In genomic region chr10:119518936-119519335, GRCh38 we compare ENCODE assay signal across 15 cellular contexts. TPM values are rescaled to one million over a fixed set of nuclear protein-coding genes. Genes with fewer than 3 reads are reported as not detected.
A peak's percentile ranks its signal among the peaks of the same experiment; 100 is the strongest.
DNase-seq lines count a peak whose midpoint lies in the region; ATAC-seq lines count a peak whose summit lies in the region.
"Had no signal": no experiment of that assay in that cellular context is flagged by ENCODE, and none has a peak within 500 bp of the region (broad histone marks: within the 10 kb centered on the region; RNA-seq: fewer than 3 reads in every experiment).

No MANE protein-coding gene starts in this region.

- H3K4me3 Mint-ChIP-seq in activated naive CD4-positive, alpha-beta T cell treated with anti-CD3 and anti-CD28 coated beads for 36 hours = no peak overlapping the region
- H3K4me3 Mint-ChIP-seq in T-cell = peak overlapping the region; percentile 46 to 77 (median 57)
- H3K4me3 Mint-ChIP-seq in dendritic cell treated with granulocyte-macrophage colony-stimulating factor and Interleukin-4, amounts not matched to agents 40 ng/mL and 50 ng/mL, for 4 days = no peak overlapping the region
- peak overlapping the region; percentile 37 for H3K4me3 Mint-ChIP-seq in stimulated activated effector memory CD8-positive, alpha-beta T cell treated with anti-CD3 and anti-CD28 coated beads, Interleukin-12 subunit alpha, Interleukin-12 subunit beta, amount 100 ng/mL, for 72 hours
- H3K4me3 Mint-ChIP-seq: type B pancreatic cell had no signal

- peak overlapping the region; percentile 90 for H3K27ac Mint-ChIP-seq in activated naive CD4-positive, alpha-beta T cell treated with anti-CD3 and anti-CD28 coated beads for 36 hours
- peak overlapping the region; percentile 95 to 97 for H3K27ac Mint-ChIP-seq in T-cell
- H3K27ac Mint-ChIP-seq in dendritic cell treated with granulocyte-macrophage colony-stimulating factor and Interleukin-4, amounts not matched to agents 40 ng/mL and 50 ng/mL, for 4 days = peak overlapping the region; percentile 77
- peak overlapping the region; percentile 62 for H3K27ac Mint-ChIP-seq in stimulated activated effector memory CD8-positive, alpha-beta T cell treated with anti-CD3 and anti-CD28 coated beads, Interleukin-12 subunit alpha, Interleukin-12 subunit beta, amount 100 ng/mL, for 72 hours
- H3K27ac Mint-ChIP-seq: type B pancreatic cell had no signal

- POLR2A ChIA-PET in T-cell (lab: Charles Lee) = interaction anchor here in 1 of 2 donors (1.5 to 1.8 kb wide), 2 partner anchors 8 to 19 kb away, joined by 6 read pairs; no protein-coding TSS in a partner anchor

- CTCF ChIA-PET in activated naive CD4-positive, alpha-beta T cell treated with anti-CD3 and anti-CD28 coated beads for 36 hours (lab: Charles Lee) = interaction anchor here (0.6 to 2.8 kb wide), 5 partner anchors 11 to 162 kb away, joined by 3 to 18 read pairs (median 5); no protein-coding TSS in a partner anchor
- CTCF ChIA-PET in T-cell (lab: Charles Lee) = interaction anchor here in 1 of 2 donors (0.6 to 3.3 kb wide), 3 partner anchors 24 to 147 kb away, joined by 3 to 12 read pairs (median 5); partner anchors contain the start of gene RGS10

- in situ Hi-C loops in KBM-7 (cut with MboI; ENCODE audit: low pct_unique_long_range_greater_than_20kb, low sequenced_read_pairs) = no loop called here

- no peaks in the 10 kb centered on the region for H3K9me3 Mint-ChIP-seq in activated naive CD4-positive, alpha-beta T cell treated with anti-CD3 and anti-CD28 coated beads for 36 hours
- no peaks in the 10 kb centered on the region for H3K9me3 Mint-ChIP-seq in T-cell
- no peaks in the 10 kb centered on the region for H3K9me3 Mint-ChIP-seq in dendritic cell treated with granulocyte-macrophage colony-stimulating factor and Interleukin-4, amounts not matched to agents 40 ng/mL and 50 ng/mL, for 4 days
- no peaks in the 10 kb centered on the region for H3K9me3 Mint-ChIP-seq in stimulated activated effector memory CD8-positive, alpha-beta T cell treated with anti-CD3 and anti-CD28 coated beads, Interleukin-12 subunit alpha, Interleukin-12 subunit beta, amount 100 ng/mL, for 72 hours
- H3K9me3 Mint-ChIP-seq: type B pancreatic cell had no signal

- ATAC-seq in T-cell (replicated peaks in 1 of 4) = no peak
- no peak for ATAC-seq in stimulated activated effector memory CD8-positive, alpha-beta T cell treated with anti-CD3 and anti-CD28 coated beads, Interleukin-12 subunit alpha, Interleukin-12 subunit beta, amount 100 ng/mL, for 72 hours
- ATAC-seq: left lung had no signal

- peaks cover 79% of the 10 kb centered on the region for H3K4me1 Mint-ChIP-seq in activated naive CD4-positive, alpha-beta T cell treated with anti-CD3 and anti-CD28 coated beads for 36 hours (ENCODE audit: low read depth)
- H3K4me1 Mint-ChIP-seq in T-cell = peaks cover 68 to 75% (median 71%) of the 10 kb centered on the region in 3 donors
- H3K4me1 Mint-ChIP-seq in dendritic cell treated with granulocyte-macrophage colony-stimulating factor and Interleukin-4, amounts not matched to agents 40 ng/mL and 50 ng/mL, for 4 days (ENCODE audit: low read depth) = peaks cover 72% of the 10 kb centered on the region
- peaks cover 43% of the 10 kb centered on the region for H3K4me1 Mint-ChIP-seq in stimulated activated effector memory CD8-positive, alpha-beta T cell treated with anti-CD3 and anti-CD28 coated beads, Interleukin-12 subunit alpha, Interleukin-12 subunit beta, amount 100 ng/mL, for 72 hours

- intact Hi-C loops in activated naive CD4-positive, alpha-beta T cell treated with anti-CD3 and anti-CD28 coated beads for 36 hours (cut with micrococcal nuclease) = no loop called here
- intact Hi-C loops in dendritic cell treated with granulocyte-macrophage colony-stimulating factor and Interleukin-4, amounts not matched to agents 40 ng/mL and 50 ng/mL, for 4 days (cut with micrococcal nuclease) = no loop called here

- no peaks in the 10 kb centered on the region for H3K27me3 Mint-ChIP-seq in activated naive CD4-positive, alpha-beta T cell treated with anti-CD3 and anti-CD28 coated beads for 36 hours (ENCODE audit: low read depth)
- no peaks in the 10 kb centered on the region for H3K27me3 Mint-ChIP-seq in T-cell
- no peaks in the 10 kb centered on the region for H3K27me3 Mint-ChIP-seq in dendritic cell treated with granulocyte-macrophage colony-stimulating factor and Interleukin-4, amounts not matched to agents 40 ng/mL and 50 ng/mL, for 4 days
- H3K27me3 Mint-ChIP-seq: type B pancreatic cell had no signal

- peaks cover 58% of the 10 kb centered on the region for H3K36me3 Mint-ChIP-seq in activated naive CD4-positive, alpha-beta T cell treated with anti-CD3 and anti-CD28 coated beads for 36 hours (ENCODE audit: low read depth)
- H3K36me3 Mint-ChIP-seq in T-cell = peaks cover 36% of the 10 kb centered on the region
- peaks cover 79% of the 10 kb centered on the region for H3K36me3 Mint-ChIP-seq in dendritic cell treated with granulocyte-macrophage colony-stimulating factor and Interleukin-4, amounts not matched to agents 40 ng/mL and 50 ng/mL, for 4 days (ENCODE audit: low read depth)
- H3K36me3 Mint-ChIP-seq in stimulated activated effector memory CD8-positive, alpha-beta T cell treated with anti-CD3 and anti-CD28 coated beads, Interleukin-12 subunit alpha, Interleukin-12 subunit beta, amount 100 ng/mL, for 72 hours = peaks cover 63% of the 10 kb centered on the region
- H3K36me3 Mint-ChIP-seq: type B pancreatic cell had no signal

- DNase-seq in activated naive CD4-positive, alpha-beta T cell treated with anti-CD3 and anti-CD28 coated beads for 36 hours = no peak
- DNase-seq in activated naive CD4-positive, alpha-beta T cell treated with Interleukin-2 at 50 U/mL for 16 hours = no peak
- DNase-seq in T-cell (no peak), KBM-7 (no peak), OCI-M2 (lab: John Stamatoyannopoulos, UW; ENCODE audit: unreplicated experiment) (no peak), H4 (ENCODE audit: low spot score) (no peak)
- no peak for DNase-seq in stimulated activated effector memory CD8-positive, alpha-beta T cell treated with anti-CD3 and anti-CD28 coated beads, Interleukin-12 subunit alpha, Interleukin-12 subunit beta, amount 100 ng/mL, for 72 hours (ENCODE audit: low spot score in 2 of 2)
- DNase-seq: foreskin fibroblast; left lung; NCI-H2081; NCI-H774; retina; stimulated activated CD4-positive, alpha-beta T cell treated with anti-CD3 and anti-CD28 coated beads, Interleukin-1b, Interleukin-23, amount 100 ng/mL, for 48 hours had no signal

RNA-seq across cellular contexts. Expression of gene RGS10, which starts 23.6 kb away (rescaled TPM):
- total RNA-seq in activated naive CD4-positive, alpha-beta T cell treated with anti-CD3 and anti-CD28 coated beads for 36 hours = 100 to 1,000 TPM; 234 to 240 TPM
- 100 to 1,000 TPM in 4 of 5 donors, 10 to 100 TPM in 1; 77.1 to 163 (median 155) TPM for total RNA-seq in T-cell
- total RNA-seq in H4 (2014; rRNA removed; shearing (Covaris generic)) = 28.7 and 36.2 TPM in 2 replicates

Comparison
In these comparisons a context has a peak if more than half of its experiments do, and no peak if none do; other contexts are left out.
1. H3K4me3 Mint-ChIP-seq: peak in T-cell (3 of 3) and stimulated activated effector memory CD8-positive, alpha-beta T cell treated with anti-CD3 and anti-CD28 coated beads, Interleukin-12 subunit alpha, Interleukin-12 subunit beta, amount 100 ng/mL, for 72 hours (single experiment); none in activated naive CD4-positive, alpha-beta T cell treated with anti-CD3 and anti-CD28 coated beads for 36 hours (single experiment) and dendritic cell treated with granulocyte-macrophage colony-stimulating factor and Interleukin-4, amounts not matched to agents 40 ng/mL and 50 ng/mL, for 4 days (single experiment).
2. Peak in every context shown above with its lines, with median percentiles within 50 percentile points of each other: H3K27ac Mint-ChIP-seq.